Comparison of ENCODE assay signal across 15 cellular contexts in the genomic region with DNA sequence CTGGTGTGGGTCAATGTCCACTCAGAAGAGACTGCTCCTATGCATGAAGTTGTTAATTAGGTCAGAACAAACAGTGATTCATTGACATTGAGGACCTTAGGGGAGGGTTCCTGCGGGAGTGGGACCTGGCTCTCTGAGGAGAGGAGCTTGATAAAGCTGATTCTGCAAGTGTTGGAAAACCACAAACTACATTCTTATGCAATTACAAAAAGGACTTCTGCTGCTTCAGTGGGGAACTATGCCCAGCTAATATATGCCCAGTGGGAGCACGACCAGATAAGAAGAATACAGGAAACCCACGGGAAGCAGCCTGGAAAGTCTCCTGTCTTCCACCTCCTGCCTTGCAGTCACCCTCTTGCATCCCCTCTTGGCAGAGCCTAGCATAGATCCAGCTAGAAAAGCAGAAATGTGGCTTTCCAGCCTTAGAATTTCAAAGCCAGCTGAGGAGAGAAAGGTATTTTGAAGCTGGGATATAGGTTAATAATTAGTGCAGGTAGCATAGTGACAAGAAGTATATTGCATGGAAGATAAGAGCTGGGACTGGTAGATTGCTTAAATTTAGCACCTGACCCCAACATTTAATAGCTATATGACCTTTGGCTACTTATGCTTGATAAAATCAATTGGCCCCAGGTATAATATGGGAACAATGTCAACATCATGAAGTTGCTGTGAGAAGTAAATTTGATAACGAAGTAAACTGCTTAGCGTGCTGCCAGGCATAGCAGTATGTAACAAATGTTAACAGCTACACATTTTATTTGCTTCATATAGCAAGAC. TPM values are rescaled to one million over a fixed set of nuclear protein-coding genes. Genes with fewer than 3 reads are reported as not detected.
DNase-seq lines count a peak whose midpoint lies in the region; ATAC-seq and TF ChIP-seq lines count a peak whose summit lies in the region.
"Had no signal": no experiment of that assay in that cellular context is flagged by ENCODE, and none has a peak within 500 bp of the region (broad histone marks: within the 10 kb centered on the region; RNA-seq: fewer than 3 reads in every experiment).

No MANE protein-coding gene starts in this region.

- CTCF ChIA-PET in Panc1 (lab: Charles Lee), result no interaction called here
- CTCF ChIA-PET in PC-9 (lab: Charles Lee), result no interaction called here

- no peak overlapping the region for H3K9ac ChIP-seq in endodermal cell (ENCODE audit: extremely low read depth, low read length, poor library complexity, severe bottlenecking)

- no peaks in the 10 kb centered on the region for H3K9me2 ChIP-seq in PC-9 (ENCODE audit: insufficient read depth)

- POLR2A ChIA-PET in Panc1 (lab: Charles Lee) (no interaction called here), PC-9 (lab: Charles Lee; ENCODE audit: unreplicated experiment) (no interaction called here)

- intact Hi-C loops in Panc1 (cut with micrococcal nuclease; ENCODE audit: unreplicated experiment), result no loop called here
- intact Hi-C loops in PC-9 (cut with micrococcal nuclease; ENCODE audit: unreplicated experiment), result no loop called here

- H3K27ac Mint-ChIP-seq in endodermal cell, result peak overlapping the region; percentile 27
- H3K27ac Mint-ChIP-seq: activated B cell treated with CpG ODN at 0.5 μM for 24 hours had no signal

- no peaks in the 10 kb centered on the region for H3K27me3 Mint-ChIP-seq in endodermal cell (ENCODE audit: insufficient read depth)
- H3K27me3 Mint-ChIP-seq: activated B cell treated with CpG ODN at 0.5 μM for 24 hours had no signal

- no TSS peak for BruUV-seq in Panc1 (replicated peaks; lab: Mats Ljungman, UMichigan)
- BruUV-seq in PC-9 (replicated peaks; lab: Mats Ljungman, UMichigan), result no TSS peak

- H3F3A ChIP-seq in PC-9 (ENCODE audit: insufficient read depth, low read depth), result no peaks in the 10 kb centered on the region

- no peak overlapping the region for H3K4me3 Mint-ChIP-seq in endodermal cell
- H3K4me3 Mint-ChIP-seq: activated B cell treated with CpG ODN at 0.5 μM for 24 hours had no signal

- ATAC-seq in Panc1 (peak; percentile 63; the same call in 1 of the 2 replicates), GM19455 (IDR thresholded peaks at IDR 0.05; ENCODE audit: unreplicated experiment) (no peak), HG02938 (IDR thresholded peaks at IDR 0.05; ENCODE audit: unreplicated experiment) (no peak)
- ATAC-seq: Right ventricle myocardium inferior had no signal

- H3K27me3 ChIP-seq in Panc1 (ENCODE audit: control insufficient read depth, insufficient read depth, low read length) (no peaks in the 10 kb centered on the region), endodermal cell (ENCODE audit: control insufficient read depth, insufficient read depth, low read length, poor library complexity, severe bottlenecking) (no peaks in the 10 kb centered on the region), PC-9 (ENCODE audit: insufficient read depth, low read depth) (no peaks in the 10 kb centered on the region)

- no peaks in the 10 kb centered on the region for H4K20me1 ChIP-seq in PC-9 (ENCODE audit: insufficient read depth)

- no peak for TF ChIP-seq CTCF in Panc1 (IDR thresholded peaks at IDR 0.05)
- no peak for TF ChIP-seq CTCF in endodermal cell (conservative IDR thresholded peaks at IDR 0.05)
- TF ChIP-seq CTCF in PC-9 (conservative IDR thresholded peaks at IDR 0.05), result no peak
- TF ChIP-seq CTCF in GM13977 (IDR thresholded peaks at IDR 0.05; ENCODE audit: extremely low read depth, insufficient read depth, missing control alignments), result no peak

- H3K79me2 ChIP-seq in PC-9 (ENCODE audit: low read depth), result no peaks in the 10 kb centered on the region

- H3K27ac ChIP-seq in Panc1 (ENCODE audit: low read length) (no peak overlapping the region), endodermal cell (ENCODE audit: low read depth, low read length) (no peak overlapping the region), PC-9 (no peak overlapping the region)
- H3K27ac ChIP-seq: HL-60 had no signal

- H3K36me3 Mint-ChIP-seq in endodermal cell (ENCODE audit: low read depth), result peaks cover 6% of the 10 kb centered on the region

- peaks cover 25% of the 10 kb centered on the region for H3K4me1 Mint-ChIP-seq in endodermal cell
- H3K4me1 Mint-ChIP-seq: activated B cell treated with CpG ODN at 0.5 μM for 24 hours had no signal

- H3K4me1 ChIP-seq in Panc1 (ENCODE audit: control insufficient read depth, insufficient read depth, low read length) (no peaks in the 10 kb centered on the region), endodermal cell (ENCODE audit: control insufficient read depth, insufficient read depth, low read length) (peaks cover 3% of the 10 kb centered on the region), PC-9 (replicated peaks; ENCODE audit: insufficient read depth) (no peaks in the 10 kb centered on the region)

- no peaks in the 10 kb centered on the region for H3K9me3 ChIP-seq in Panc1 (ENCODE audit: control insufficient read depth, insufficient read depth, low read depth, low read length)
- H3K9me3 ChIP-seq in endodermal cell (ENCODE audit: control insufficient read depth, low read length), result peaks cover 30% of the 10 kb centered on the region
- H3K9me3 ChIP-seq in PC-9 (ENCODE audit: insufficient read depth, low read depth), result no peaks in the 10 kb centered on the region

- DNase-seq in GF-D8 (lab: John Stamatoyannopoulos, UW) (peak; percentile 13), Panc1 (ENCODE audit: low read depth, low spot score) (no peak), endodermal cell (peak; percentile 40), renal cortical epithelial cell (ENCODE audit: low read depth) (peak; percentile 92), PC-9 (no peak), GM13977 (ENCODE audit: low spot score) (no peak)
- DNase-seq: activated B cell treated with CpG ODN at 0.5 μM for 24 hours, aorta, C1 segment of cervical spinal cord, NCI-H1417, NCI-H510A had no signal

- peaks cover 25% of the 10 kb centered on the region for H3K9me3 Mint-ChIP-seq in endodermal cell

- H2AFZ ChIP-seq in PC-9, result no peak overlapping the region

- H3K4me2 ChIP-seq in PC-9, result no peak overlapping the region

- in situ Hi-C loops in Panc1 (cut with HindIII; ENCODE audit: low pct_unique_long_range_greater_than_20kb, low sequenced_read_pairs), result no loop called here
- in situ Hi-C loops in GM13977 (cut with MboI; ENCODE audit: low pct_unique_long_range_greater_than_20kb, low sequenced_read_pairs, unreplicated experiment), result no loop called here

- H3K36me3 ChIP-seq in Panc1 (ENCODE audit: control insufficient read depth, insufficient read depth, low read length), result no peaks in the 10 kb centered on the region
- no peaks in the 10 kb centered on the region for H3K36me3 ChIP-seq in endodermal cell (ENCODE audit: control insufficient read depth, insufficient read depth, low read length)
- no peaks in the 10 kb centered on the region for H3K36me3 ChIP-seq in PC-9 (ENCODE audit: low read depth)

- H3K4me3 ChIP-seq in Panc1 (ENCODE audit: low read depth in 2 of 2, low read length in 2 of 2) (no peak overlapping the region), endodermal cell (ENCODE audit: low read length) (no peak overlapping the region), PC-9 (no peak overlapping the region)

- WGBS in endodermal cell (ENCODE audit: insufficient coverage in 1 of 2, insufficient read length in 1 of 2), 2 experiments, result 76% methylated on average over 5 of the region's 5 CpGs; no CpG with 5 or more reads in 1 of the 2 experiments

RNA-seq across cellular contexts. Expression of a gene that starts 34.9 kb away (rescaled TPM):
- total RNA-seq in Panc1 (2021; ENCODE audit: unreplicated experiment), result 2.1 TPM
- polyA plus RNA-seq in Panc1 (2012; ENCODE audit: insufficient read length), result 0.23 TPM
- 10 to 100 TPM in 1 of 2 donors, 1 to 10 TPM in 1; 4.8 to 10.4 TPM for total RNA-seq in endodermal cell
- 3.9 TPM for polyA plus RNA-seq in endodermal cell (2013, experiment 1 of 2)
- polyA plus RNA-seq in endodermal cell (2013, experiment 2 of 2), result 3.4 TPM
- 17.2 and 47.0 TPM in 2 replicates for total RNA-seq in renal cortical epithelial cell
- total RNA-seq in PC-9 (2021), result 2.7 and 3.7 TPM in 2 replicates
- total RNA-seq: Right ventricle myocardium inferior had no signal

Comparison
In these comparisons a context has a peak if more than half of its experiments do, and no peak if none do; other contexts are left out.
1. DNase-seq: peak in GF-D8 (single experiment), endodermal cell (single experiment) and renal cortical epithelial cell (single experiment); none in Panc1 (single experiment), PC-9 (0 of 2) and GM13977 (single experiment).